In the genomic region with DNA sequence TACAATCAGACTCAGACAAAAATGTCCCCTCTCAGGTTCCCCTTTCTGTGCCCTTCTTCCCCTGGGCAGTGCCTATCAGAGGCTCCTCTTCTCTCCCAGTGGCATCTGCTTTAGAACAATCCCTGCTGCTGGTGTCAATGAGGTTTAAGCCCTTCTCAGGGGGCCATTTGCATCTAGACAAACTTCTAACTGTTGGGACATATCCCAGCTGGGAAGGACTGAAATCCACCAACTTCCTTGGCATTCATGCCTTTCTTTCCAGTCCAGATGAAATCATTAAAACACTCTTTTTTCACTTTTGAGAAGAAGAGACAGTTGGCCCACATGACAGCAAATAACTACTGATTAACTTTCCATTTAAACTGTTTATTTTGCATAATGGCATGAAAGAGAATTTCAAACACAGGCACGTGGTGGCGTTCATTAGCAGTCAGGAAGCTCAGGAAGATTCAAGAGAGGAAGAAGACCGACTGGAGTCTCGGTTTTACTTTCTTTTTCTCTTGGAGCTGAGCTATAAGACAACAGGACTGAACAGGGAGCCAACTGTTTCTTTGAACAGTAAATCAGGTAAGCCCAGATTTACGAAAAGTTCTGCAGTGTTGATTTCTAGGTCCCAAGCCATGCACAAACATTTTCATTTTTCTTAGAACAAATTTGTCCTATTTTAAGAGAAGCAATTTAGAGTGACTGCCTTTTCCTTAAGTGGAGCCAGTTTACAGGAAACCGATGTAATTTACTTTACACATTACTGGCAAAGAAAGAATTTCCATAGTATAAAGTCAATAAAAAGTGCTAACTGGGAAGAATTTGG, we compare ENCODE assay signal across 8 cellular contexts. TPM values are rescaled to one million over a fixed set of nuclear protein-coding genes. Genes with fewer than 3 reads are reported as not detected.
DNase-seq lines count a peak whose midpoint lies in the region; ATAC-seq and TF ChIP-seq lines count a peak whose summit lies in the region.

A gene (plus strand): TSS at position 488 of the 811 bp plus-strand sequence. CDS start 1,354 bp downstream, outside the sequence.

- H3K27ac Mint-ChIP-seq in brain, result peak within 1 kb of the TSS in 1 of 5 experiments; percentile 26

- H3K9me3 Mint-ChIP-seq in activated T-cell treated with anti-CD3 and anti-CD28 coated beads, Interleukin-2, amount 50 U/mL, for 4 hours, result peaks cover 30% of the 10 kb centered on the region
- H3K9me3 Mint-ChIP-seq in brain, result peaks cover 0 to 3% (median 0%) of the 10 kb centered on the region in 5 experiments

- TF ChIP-seq RAD21 in liver (IDR thresholded peaks at IDR 0.05), result peak; percentile 24 to 25

- H3K4me1 ChIP-seq in liver (ENCODE audit: control insufficient read depth in 4 of 4, insufficient read depth in 4 of 4, low read length in 3 of 4), result peaks cover 0 to 9% (median 3%) of the 10 kb centered on the region in 4 donors
- no peaks in the 10 kb centered on the region for H3K4me1 ChIP-seq in thoracic aorta (ENCODE audit: control insufficient read depth in 1 of 2, low read depth in 2 of 2)

- DNase-seq in activated T-cell treated with anti-CD3 and anti-CD28 coated beads, Interleukin-2, amount 50 U/mL, for 4 hours, result no peak
- DNase-seq in activated T-cell treated with anti-CD3 and anti-CD28 coated beads for 4 hours, result no peak
- peak; percentile 80 for DNase-seq in NB4 (ENCODE audit: low read depth)
- no peak for DNase-seq in thoracic aorta (ENCODE audit: low spot score)
- DNase-seq in T-helper 9 cell, result no peak

- H3K4me1 Mint-ChIP-seq in activated T-cell treated with anti-CD3 and anti-CD28 coated beads, Interleukin-2, amount 50 U/mL, for 4 hours (ENCODE audit: low read depth), result peaks cover 79% of the 10 kb centered on the region
- H3K4me1 Mint-ChIP-seq in brain, result no peaks in the 10 kb centered on the region

- WGBS in liver, result 19% methylated on average over 6 of the region's 6 CpGs

- ATAC-seq in activated T-cell treated with anti-CD3 and anti-CD28 coated beads, Interleukin-2, amount 50 U/mL, for 4 hours, result peak; percentile 79 to 85
- ATAC-seq in HG02571 (IDR thresholded peaks at IDR 0.05; ENCODE audit: unreplicated experiment) (peak; percentile 97), thoracic aorta (ENCODE audit: insufficient number of reproducible peaks, low FRiP score, low read depth) (no peak)

- H3K27me3 ChIP-seq in liver (ENCODE audit: control insufficient read depth in 4 of 4, insufficient read depth in 4 of 4, low read length in 3 of 4) (no peaks in the 10 kb centered on the region), thoracic aorta (replicated peaks; ENCODE audit: insufficient read depth) (no peaks in the 10 kb centered on the region)

- H3K9me3 ChIP-seq in liver (ENCODE audit: control insufficient read depth in 4 of 4, low read length in 3 of 4) (no peaks in the 10 kb centered on the region), thoracic aorta (no peaks in the 10 kb centered on the region)

- H3K4me3 Mint-ChIP-seq in activated T-cell treated with anti-CD3 and anti-CD28 coated beads, Interleukin-2, amount 50 U/mL, for 4 hours, result peak within 1 kb of the TSS; percentile 91
- H3K4me3 Mint-ChIP-seq in brain, result peak within 1 kb of the TSS in 3 of 5 experiments; percentile 15 to 73 (median 29)

- H3K4me3 ChIP-seq in NB4 (ENCODE audit: low read depth, low read length), result peak within 1 kb of the TSS; percentile 71
- H3K4me3 ChIP-seq in liver (ENCODE audit: low read depth in 1 of 3, low read length in 3 of 3), result peak within 1 kb of the TSS; percentile 52 to 83 (median 68)
- peak within 1 kb of the TSS; percentile 68 for H3K4me3 ChIP-seq in thoracic aorta

- TF ChIP-seq CTCF in NB4 (IDR thresholded peaks at IDR 0.05; ENCODE audit: low read depth, low read length) (no peak), brain (conservative IDR thresholded peaks at IDR 0.05) (no peak), liver (IDR thresholded peaks at IDR 0.05; ENCODE audit: low read depth, low read length, missing input control) (no peak), thoracic aorta (IDR thresholded peaks at IDR 0.05) (no peak)

- H3K27ac ChIP-seq in liver (ENCODE audit: low read depth in 1 of 2, low read length in 2 of 2) (peak within 1 kb of the TSS; percentile 61 to 64), thoracic aorta (peak within 1 kb of the TSS in 1 of 2 donors; percentile 43)

- no peak for TF ChIP-seq POLR2A in NB4 (IDR thresholded peaks at IDR 0.05; ENCODE audit: extremely low read depth, insufficient read length)

- peak within 1 kb of the TSS; percentile 83 to 98 for H3K9ac ChIP-seq in liver (ENCODE audit: low read depth in 1 of 2, low read length in 2 of 2)

- H3K27me3 Mint-ChIP-seq in activated T-cell treated with anti-CD3 and anti-CD28 coated beads, Interleukin-2, amount 50 U/mL, for 4 hours (ENCODE audit: low read depth), result no peaks in the 10 kb centered on the region
- peaks cover 22% of the 10 kb centered on the region for H3K27me3 Mint-ChIP-seq in brain

- H3K36me3 Mint-ChIP-seq in activated T-cell treated with anti-CD3 and anti-CD28 coated beads, Interleukin-2, amount 50 U/mL, for 4 hours (ENCODE audit: insufficient read depth), result peaks cover 42% of the 10 kb centered on the region
- no peaks in the 10 kb centered on the region for H3K36me3 Mint-ChIP-seq in brain

- peaks cover 0 to 5% (median 4%) of the 10 kb centered on the region in 4 donors for H3K36me3 ChIP-seq in liver (ENCODE audit: control insufficient read depth in 4 of 4, insufficient read depth in 3 of 4, low read depth in 1 of 4, low read length in 3 of 4)
- no peaks in the 10 kb centered on the region for H3K36me3 ChIP-seq in thoracic aorta

TF ChIP-seq in liver, 16 proteins besides CTCF, POLR2A, EP300 and RAD21:
- TF ChIP-seq, protein P1, sequence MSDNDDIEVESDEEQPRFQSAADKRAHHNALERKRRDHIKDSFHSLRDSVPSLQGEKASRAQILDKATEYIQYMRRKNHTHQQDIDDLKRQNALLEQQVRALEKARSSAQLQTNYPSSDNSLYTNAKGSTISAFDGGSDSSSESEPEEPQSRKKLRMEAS (IDR thresholded peaks at IDR 0.05), result peak; percentile 41
- TF ChIP-seq HNF4A (conservative IDR thresholded peaks at IDR 0.05), result no peak
- no peak for TF ChIP-seq GABPA (IDR thresholded peaks at IDR 0.05 in 1 of 2, conservative IDR thresholded peaks at IDR 0.05 in 1 of 2)
- TF ChIP-seq, protein P2, sequence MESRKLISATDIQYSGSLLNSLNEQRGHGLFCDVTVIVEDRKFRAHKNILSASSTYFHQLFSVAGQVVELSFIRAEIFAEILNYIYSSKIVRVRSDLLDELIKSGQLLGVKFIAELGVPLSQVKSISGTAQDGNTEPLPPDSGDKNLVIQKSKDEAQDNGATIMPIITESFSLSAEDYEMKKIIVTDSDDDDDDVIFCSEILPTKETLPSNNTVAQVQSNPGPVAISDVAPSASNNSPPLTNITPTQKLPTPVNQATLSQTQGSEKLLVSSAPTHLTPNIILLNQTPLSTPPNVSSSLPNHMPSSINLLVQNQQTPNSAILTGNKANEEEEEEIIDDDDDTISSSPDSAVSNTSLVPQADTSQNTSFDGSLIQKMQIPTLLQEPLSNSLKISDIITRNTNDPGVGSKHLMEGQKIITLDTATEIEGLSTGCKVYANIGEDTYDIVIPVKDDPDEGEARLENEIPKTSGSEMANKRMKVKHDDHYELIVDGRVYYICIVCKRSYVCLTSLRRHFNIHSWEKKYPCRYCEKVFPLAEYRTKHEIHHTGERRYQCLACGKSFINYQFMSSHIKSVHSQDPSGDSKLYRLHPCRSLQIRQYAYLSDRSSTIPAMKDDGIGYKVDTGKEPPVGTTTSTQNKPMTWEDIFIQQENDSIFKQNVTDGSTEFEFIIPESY (IDR thresholded peaks at IDR 0.05), result no peak
- TF ChIP-seq JUND (IDR thresholded peaks at IDR 0.05), result peak in 1 of 2 donors; percentile 16
- TF ChIP-seq, protein P3, sequence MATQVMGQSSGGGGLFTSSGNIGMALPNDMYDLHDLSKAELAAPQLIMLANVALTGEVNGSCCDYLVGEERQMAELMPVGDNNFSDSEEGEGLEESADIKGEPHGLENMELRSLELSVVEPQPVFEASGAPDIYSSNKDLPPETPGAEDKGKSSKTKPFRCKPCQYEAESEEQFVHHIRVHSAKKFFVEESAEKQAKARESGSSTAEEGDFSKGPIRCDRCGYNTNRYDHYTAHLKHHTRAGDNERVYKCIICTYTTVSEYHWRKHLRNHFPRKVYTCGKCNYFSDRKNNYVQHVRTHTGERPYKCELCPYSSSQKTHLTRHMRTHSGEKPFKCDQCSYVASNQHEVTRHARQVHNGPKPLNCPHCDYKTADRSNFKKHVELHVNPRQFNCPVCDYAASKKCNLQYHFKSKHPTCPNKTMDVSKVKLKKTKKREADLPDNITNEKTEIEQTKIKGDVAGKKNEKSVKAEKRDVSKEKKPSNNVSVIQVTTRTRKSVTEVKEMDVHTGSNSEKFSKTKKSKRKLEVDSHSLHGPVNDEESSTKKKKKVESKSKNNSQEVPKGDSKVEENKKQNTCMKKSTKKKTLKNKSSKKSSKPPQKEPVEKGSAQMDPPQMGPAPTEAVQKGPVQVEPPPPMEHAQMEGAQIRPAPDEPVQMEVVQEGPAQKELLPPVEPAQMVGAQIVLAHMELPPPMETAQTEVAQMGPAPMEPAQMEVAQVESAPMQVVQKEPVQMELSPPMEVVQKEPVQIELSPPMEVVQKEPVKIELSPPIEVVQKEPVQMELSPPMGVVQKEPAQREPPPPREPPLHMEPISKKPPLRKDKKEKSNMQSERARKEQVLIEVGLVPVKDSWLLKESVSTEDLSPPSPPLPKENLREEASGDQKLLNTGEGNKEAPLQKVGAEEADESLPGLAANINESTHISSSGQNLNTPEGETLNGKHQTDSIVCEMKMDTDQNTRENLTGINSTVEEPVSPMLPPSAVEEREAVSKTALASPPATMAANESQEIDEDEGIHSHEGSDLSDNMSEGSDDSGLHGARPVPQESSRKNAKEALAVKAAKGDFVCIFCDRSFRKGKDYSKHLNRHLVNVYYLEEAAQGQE (IDR thresholded peaks at IDR 0.05), result no peak
- no peak for TF ChIP-seq HNF4G (IDR thresholded peaks at IDR 0.05)
- TF ChIP-seq NR2F2 (IDR thresholded peaks at IDR 0.05), result no peak
- peak; percentile 42 for TF ChIP-seq YY1 (IDR thresholded peaks at IDR 0.05)
- TF ChIP-seq SP1 (IDR thresholded peaks at IDR 0.05), result peak; percentile 15
TF ChIP-seq in liver: peak in this region for 4.

RNA-seq across cellular contexts. Expression of the gene that starts here (rescaled TPM):
- 10 to 100 TPM; 19.7 to 22.7 (median 19.8) TPM for total RNA-seq in activated T-cell treated with anti-CD3 and anti-CD28 coated beads, Interleukin-2, amount 50 U/mL, for 4 hours
- polyA plus RNA-seq in brain (ENCODE audit: insufficient read depth, low read depth, low replicate concordance), result 0.68 TPM
- total RNA-seq in liver, result 1 to 10 TPM; 6.9 to 9.2 TPM
- 1 to 10 TPM; 4.9 to 5.0 TPM for polyA plus RNA-seq in liver
- total RNA-seq in thoracic aorta, result 10 to 100 TPM in 1 of 2 donors, 1 to 10 TPM in 1; 5.9 to 18.0 TPM
